17 cellular contexts compared by ENCODE assay signal in genomic region chr20:62479218-62479617, GRCh38. TPM values are rescaled to one million over a fixed set of nuclear protein-coding genes. Genes with fewer than 3 reads are reported as not detected.
"Had no signal": no experiment of that assay in that cellular context is flagged by ENCODE, and none has a peak within 500 bp of the region (broad histone marks: within the 10 kb centered on the region; RNA-seq: fewer than 3 reads in every experiment).

No MANE protein-coding gene starts in this region.

- H3K27ac ChIP-seq: pancreas, testis had no signal

- H3K4me3 ChIP-seq: pancreas, testis had no signal

- H3K9me3 Mint-ChIP-seq: activated CD8-positive, alpha-beta T cell treated with anti-CD3 and anti-CD28 coated beads for 36 hours; neural crest cell; stimulated activated naive CD8-positive, alpha-beta T cell treated with anti-CD3 and anti-CD28 coated beads, Interleukin-15, amount 100 ng/mL, for 72 hours; T-helper 1 cell treated with Interleukin-12 subunit alpha and Interleukin-12 subunit beta and Interleukin-4 antibody, amounts not matched to agents 30 μg/mL and 1 μg/mL, for 36 hours had no signal

- ATAC-seq: activated CD8-positive, alpha-beta T cell treated with anti-CD3 and anti-CD28 coated beads for 36 hours; left ventricle myocardium superior; pancreas; stimulated activated naive CD8-positive, alpha-beta T cell treated with anti-CD3 and anti-CD28 coated beads, Interleukin-15, amount 100 ng/mL, for 72 hours had no signal

- H3K36me3 ChIP-seq: pancreas had no signal

- H3K27ac Mint-ChIP-seq: activated CD8-positive, alpha-beta T cell treated with anti-CD3 and anti-CD28 coated beads for 36 hours; stimulated activated naive CD8-positive, alpha-beta T cell treated with anti-CD3 and anti-CD28 coated beads, Interleukin-15, amount 100 ng/mL, for 72 hours; T-helper 1 cell treated with Interleukin-12 subunit alpha and Interleukin-12 subunit beta and Interleukin-4 antibody, amounts not matched to agents 30 μg/mL and 1 μg/mL, for 36 hours had no signal

- H3K27me3 ChIP-seq: testis had no signal

- H3K4me1 Mint-ChIP-seq: neural crest cell had no signal

- DNase-seq: activated CD4-positive, alpha-beta T cell treated with anti-CD3 and anti-CD28 coated beads for 1 hour; activated CD8-positive, alpha-beta memory T cell treated with anti-CD3 and anti-CD28 coated beads, Interleukin-2, amount 50 U/mL, for 4 hours; activated CD8-positive, alpha-beta T cell treated with anti-CD3 and anti-CD28 coated beads for 36 hours; activated naive CD4-positive, alpha-beta T cell treated with Interleukin-2 at 50 U/mL for 16 hours; caudate nucleus; cortex of kidney; effector memory CD4-positive, alpha-beta T cell; kidney; left ventricle myocardium superior; mesenchymal stem cell; pancreas; stimulated activated CD4-positive, alpha-beta T cell treated with anti-CD3 and anti-CD28 coated beads, Interleukin-4, amount 100 ng/mL, for 1 hour; stimulated activated naive CD8-positive, alpha-beta T cell treated with anti-CD3 and anti-CD28 coated beads, Interleukin-15, amount 100 ng/mL, for 72 hours; testis had no signal

- H3K4me3 Mint-ChIP-seq: activated CD8-positive, alpha-beta T cell treated with anti-CD3 and anti-CD28 coated beads for 36 hours; neural crest cell; stimulated activated naive CD8-positive, alpha-beta T cell treated with anti-CD3 and anti-CD28 coated beads, Interleukin-15, amount 100 ng/mL, for 72 hours; T-helper 1 cell treated with Interleukin-12 subunit alpha and Interleukin-12 subunit beta and Interleukin-4 antibody, amounts not matched to agents 30 μg/mL and 1 μg/mL, for 36 hours had no signal

- H3K9me3 ChIP-seq: pancreas, testis had no signal

RNA-seq across cellular contexts. Expression of gene GATA5, which starts 3.4 kb away (rescaled TPM):
- total RNA-seq: activated CD8-positive, alpha-beta T cell treated with anti-CD3 and anti-CD28 coated beads for 36 hours; neural crest cell; renal cortical epithelial cell had no signal

RNA-seq across cellular contexts. Expression of gene RBBP8NL, which starts 51.9 kb away (rescaled TPM):
- total RNA-seq: activated CD8-positive, alpha-beta T cell treated with anti-CD3 and anti-CD28 coated beads for 36 hours; left ventricle myocardium superior; neural crest cell; renal cortical epithelial cell had no signal
